ENCODE assay signal across 35 cellular contexts in genomic region chr7:136424058-136424457, GRCh38.
"Had no signal": no experiment of that assay in that cellular context is flagged by ENCODE, and none has a peak within 500 bp of the region (broad histone marks: within the 10 kb centered on the region; RNA-seq: fewer than 3 reads in every experiment).

No MANE protein-coding gene starts in this region.

- H3K9ac ChIP-seq: KMS-11 had no signal

- H3K4me3 ChIP-seq: MG63 had no signal

- H3K9me3 ChIP-seq: MG63 had no signal

- H3K27me3 ChIP-seq: MG63 had no signal

- H3K36me3 ChIP-seq: MG63 had no signal

- H3K4me2 ChIP-seq: KMS-11 had no signal

- H3K27ac ChIP-seq: KMS-11 had no signal

- DNase-seq: Karpas-422, Kasumi-1, MG63, MM.1S, MV-4-11, NCI-H1048, NCI-H1092, NCI-H1092 treated with DMSO at 0.1 percent for 48 hours, NCI-H1105, NCI-H1105 treated with DMSO at 0.1 percent for 48 hours, NCI-H1417, NCI-H1417 treated with DMSO at 0.1 percent for 48 hours, NCI-H1436, NCI-H1436 treated with DMSO at 0.1 percent for 48 hours, NCI-H146, NCI-H1694, NCI-H1694 treated with DMSO at 0.1 percent for 48 hours, NCI-H187, NCI-H187 treated with DMSO at 0.1 percent for 48 hours, NCI-H1930, NCI-H2029, NCI-H2029 treated with DMSO at 0.1 percent for 48 hours, NCI-H2081, NCI-H2081 treated with DMSO at 0.1 percent for 48 hours, NCI-H2107, NCI-H2171, NCI-H2171 treated with DMSO at 0.1 percent for 48 hours, NCI-H2227 treated with DMSO at 0.1 percent for 48 hours, NCI-H226, NCI-H345, NCI-H446, NCI-H446 treated with DMSO at 0.1 percent for 48 hours, NCI-H510A, NCI-H510A treated with DMSO at 0.1 percent for 48 hours had no signal
